19 cellular contexts compared by ENCODE assay signal in genomic region chr20:15188415-15188814, GRCh38.
DNase-seq lines count a peak whose midpoint lies in the region; ATAC-seq, FAIRE-seq and TF ChIP-seq lines count a peak whose summit lies in the region.
"Had no signal": no experiment of that assay in that cellular context is flagged by ENCODE, and none has a peak within 500 bp of the region (broad histone marks: within the 10 kb centered on the region; RNA-seq: fewer than 3 reads in every experiment).

No MANE protein-coding gene starts in this region.

- TF ChIP-seq RAD21 in A549 (conservative IDR thresholded peaks at IDR 0.05 in 1 of 2, IDR thresholded peaks at IDR 0.05 in 1 of 2) = no peak

- TF ChIP-seq POLR2A in A549 (IDR thresholded peaks at IDR 0.05; ENCODE audit: low read length) = no peak

- WGBS in A549 (ENCODE audit: missing lambda C conversion rate) = 70% methylated on average over 3 of the region's 3 CpGs

- POLR2A ChIA-PET in A549 (lab: Yijun Ruan, JAX) = no interaction called here

- peak; percentile 7 for FAIRE-seq in A549 (lab: Jason Lieb, UNC)
- FAIRE-seq: GM12878, GM19239 had no signal

- TF ChIP-seq EP300 in A549 (IDR thresholded peaks at IDR 0.05) = no peak

- H3K27ac ChIP-seq in A549 = no peak overlapping the region
- H3K27ac ChIP-seq: C4-2B, GM23248 had no signal

- TF ChIP-seq CTCF in A549 (IDR thresholded peaks at IDR 0.05) = no peak

- H3K4me1 ChIP-seq in A549 = no peaks in the 10 kb centered on the region
- H3K4me1 ChIP-seq: HAP-1 had no signal

- no peak overlapping the region for H3K4me2 ChIP-seq in A549

- ATAC-seq in A549 (no peak), GM19397 (IDR thresholded peaks at IDR 0.05; ENCODE audit: unreplicated experiment) (no peak), GM19023 (IDR thresholded peaks at IDR 0.05; ENCODE audit: unreplicated experiment) (no peak)
- ATAC-seq: GM12878 had no signal

- H3K9me3 ChIP-seq in A549 = no peaks in the 10 kb centered on the region
- H3K9me3 ChIP-seq: BE2C, HAP-1 had no signal

- no peak overlapping the region for H3K4me3 ChIP-seq in A549
- H3K4me3 ChIP-seq: GM12878, GM23248, HAP-1 had no signal

- DNase-seq in A549 (ENCODE audit: low read depth in 1 of 2, low spot score in 1 of 2) = no peak
- peak; percentile 29 for DNase-seq in COLO829 (ENCODE audit: low spot score)
- DNase-seq in SK-MEL-5 (ENCODE audit: low read depth, low spot score) = peak; percentile 86
- peak; percentile 11 for DNase-seq in foreskin melanocyte
- DNase-seq in activated T-cell treated with anti-CD3 and anti-CD28 coated beads, Interleukin-2, amount 50 U/mL, for 1 hour = no peak
- DNase-seq: ACHN; BE2C; Calu3; CD4-positive, alpha-beta memory T cell; DMS79 treated with DMSO at 0.1 percent for 48 hours; EL; GM23248; KBM-7 had no signal

- CTCF ChIA-PET in A549 (lab: Yijun Ruan, JAX) = interaction anchor here (0.7 kb wide), 1 partner anchor 648 kb away, joined by 3 read pairs; no protein-coding TSS in a partner anchor

- in situ Hi-C loops in SK-MEL-5 (cut with HindIII; ENCODE audit: low pct_unique_long_range_greater_than_20kb, low sequenced_read_pairs) = no loop called here

TF ChIP-seq in A549, 52 proteins besides CTCF, POLR2A, EP300 and RAD21:
- TF ChIP-seq EHF (CRISPR knock-in tag; IDR thresholded peaks at IDR 0.05) = no peak
- TF ChIP-seq CEBPB (IDR thresholded peaks at IDR 0.05) = 0 out of 4 replicates have a peak, but pooled peaks of 1 of the 2 experiments have one; percentile 20

Comparison
In these comparisons a context has a peak if more than half of its experiments do, and no peak if none do; other contexts are left out.
1. DNase-seq: peak in COLO829 (single experiment), SK-MEL-5 (single experiment) and foreskin melanocyte (single experiment); none in A549 (0 of 2) and activated T-cell treated with anti-CD3 and anti-CD28 coated beads, Interleukin-2, amount 50 U/mL, for 1 hour (single experiment).